In the genomic region with DNA sequence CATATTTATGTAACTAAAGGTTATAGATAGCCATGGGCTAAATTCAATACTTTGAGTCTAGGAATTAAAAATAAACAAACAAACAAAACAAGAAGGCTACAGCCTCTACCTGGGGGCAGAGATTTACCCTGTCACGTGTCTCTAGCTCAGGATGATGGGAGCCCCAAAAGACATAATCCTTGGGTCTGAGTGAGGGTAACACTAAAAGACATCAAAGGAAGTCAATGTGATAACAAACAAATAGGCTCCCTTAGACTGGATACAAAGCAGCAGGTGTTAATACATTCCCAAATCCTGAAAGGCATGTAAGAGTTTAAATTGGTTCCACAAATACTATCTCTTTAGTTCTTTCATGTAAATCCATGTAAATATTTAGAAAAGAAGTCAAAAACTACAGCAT, we compare ENCODE assay signal across 1 cellular context.
TF ChIP-seq lines count a peak whose summit lies in the region.

No MANE protein-coding gene starts in this region.

TF ChIP-seq in GM23338, 12 proteins besides CTCF, POLR2A, EP300 and RAD21:
- TF ChIP-seq, protein P1, sequence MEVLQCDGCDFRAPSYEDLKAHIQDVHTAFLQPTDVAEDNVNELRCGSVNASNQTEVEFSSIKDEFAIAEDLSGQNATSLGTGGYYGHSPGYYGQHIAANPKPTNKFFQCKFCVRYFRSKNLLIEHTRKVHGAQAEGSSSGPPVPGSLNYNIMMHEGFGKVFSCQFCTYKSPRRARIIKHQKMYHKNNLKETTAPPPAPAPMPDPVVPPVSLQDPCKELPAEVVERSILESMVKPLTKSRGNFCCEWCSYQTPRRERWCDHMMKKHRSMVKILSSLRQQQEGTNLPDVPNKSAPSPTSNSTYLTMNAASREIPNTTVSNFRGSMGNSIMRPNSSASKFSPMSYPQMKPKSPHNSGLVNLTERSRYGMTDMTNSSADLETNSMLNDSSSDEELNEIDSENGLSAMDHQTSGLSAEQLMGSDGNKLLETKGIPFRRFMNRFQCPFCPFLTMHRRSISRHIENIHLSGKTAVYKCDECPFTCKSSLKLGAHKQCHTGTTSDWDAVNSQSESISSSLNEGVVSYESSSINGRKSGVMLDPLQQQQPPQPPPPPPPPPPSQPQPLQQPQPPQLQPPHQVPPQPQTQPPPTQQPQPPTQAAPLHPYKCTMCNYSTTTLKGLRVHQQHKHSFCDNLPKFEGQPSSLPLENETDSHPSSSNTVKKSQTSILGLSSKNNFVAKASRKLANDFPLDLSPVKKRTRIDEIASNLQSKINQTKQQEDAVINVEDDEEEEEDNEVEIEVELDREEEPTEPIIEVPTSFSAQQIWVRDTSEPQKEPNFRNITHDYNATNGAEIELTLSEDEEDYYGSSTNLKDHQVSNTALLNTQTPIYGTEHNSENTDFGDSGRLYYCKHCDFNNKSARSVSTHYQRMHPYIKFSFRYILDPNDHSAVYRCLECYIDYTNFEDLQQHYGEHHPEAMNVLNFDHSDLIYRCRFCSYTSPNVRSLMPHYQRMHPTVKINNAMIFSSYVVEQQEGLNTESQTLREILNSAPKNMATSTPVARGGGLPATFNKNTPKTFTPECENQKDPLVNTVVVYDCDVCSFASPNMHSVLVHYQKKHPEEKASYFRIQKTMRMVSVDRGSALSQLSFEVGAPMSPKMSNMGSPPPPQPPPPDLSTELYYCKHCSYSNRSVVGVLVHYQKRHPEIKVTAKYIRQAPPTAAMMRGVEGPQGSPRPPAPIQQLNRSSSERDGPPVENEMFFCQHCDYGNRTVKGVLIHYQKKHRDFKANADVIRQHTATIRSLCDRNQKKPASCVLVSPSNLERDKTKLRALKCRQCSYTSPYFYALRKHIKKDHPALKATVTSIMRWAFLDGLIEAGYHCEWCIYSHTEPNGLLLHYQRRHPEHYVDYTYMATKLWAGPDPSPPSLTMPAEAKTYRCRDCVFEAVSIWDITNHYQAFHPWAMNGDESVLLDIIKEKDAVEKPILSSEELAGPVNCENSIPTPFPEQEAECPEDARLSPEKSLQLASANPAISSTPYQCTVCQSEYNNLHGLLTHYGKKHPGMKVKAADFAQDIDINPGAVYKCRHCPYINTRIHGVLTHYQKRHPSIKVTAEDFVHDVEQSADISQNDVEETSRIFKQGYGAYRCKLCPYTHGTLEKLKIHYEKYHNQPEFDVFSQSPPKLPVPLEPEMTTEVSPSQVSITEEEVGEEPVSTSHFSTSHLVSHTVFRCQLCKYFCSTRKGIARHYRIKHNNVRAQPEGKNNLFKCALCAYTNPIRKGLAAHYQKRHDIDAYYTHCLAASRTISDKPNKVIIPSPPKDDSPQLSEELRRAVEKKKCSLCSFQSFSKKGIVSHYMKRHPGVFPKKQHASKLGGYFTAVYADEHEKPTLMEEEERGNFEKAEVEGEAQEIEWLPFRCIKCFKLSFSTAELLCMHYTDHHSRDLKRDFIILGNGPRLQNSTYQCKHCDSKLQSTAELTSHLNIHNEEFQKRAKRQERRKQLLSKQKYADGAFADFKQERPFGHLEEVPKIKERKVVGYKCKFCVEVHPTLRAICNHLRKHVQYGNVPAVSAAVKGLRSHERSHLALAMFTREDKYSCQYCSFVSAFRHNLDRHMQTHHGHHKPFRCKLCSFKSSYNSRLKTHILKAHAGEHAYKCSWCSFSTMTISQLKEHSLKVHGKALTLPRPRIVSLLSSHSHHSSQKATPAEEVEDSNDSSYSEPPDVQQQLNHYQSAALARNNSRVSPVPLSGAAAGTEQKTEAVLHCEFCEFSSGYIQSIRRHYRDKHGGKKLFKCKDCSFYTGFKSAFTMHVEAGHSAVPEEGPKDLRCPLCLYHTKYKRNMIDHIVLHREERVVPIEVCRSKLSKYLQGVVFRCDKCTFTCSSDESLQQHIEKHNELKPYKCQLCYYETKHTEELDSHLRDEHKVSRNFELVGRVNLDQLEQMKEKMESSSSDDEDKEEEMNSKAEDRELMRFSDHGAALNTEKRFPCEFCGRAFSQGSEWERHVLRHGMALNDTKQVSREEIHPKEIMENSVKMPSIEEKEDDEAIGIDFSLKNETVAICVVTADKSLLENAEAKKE (CRISPR knock-in tag; IDR thresholded peaks at IDR 0.05), result no peak
- no peak for TF ChIP-seq POLR2AphosphoS5 (IDR thresholded peaks at IDR 0.05; ENCODE audit: low read depth)
- TF ChIP-seq JUNB (IDR thresholded peaks at IDR 0.05; ENCODE audit: unreplicated experiment), result no peak
- TF ChIP-seq ZNF114 (CRISPR knock-in tag; IDR thresholded peaks at IDR 0.05), result no peak
- no peak for TF ChIP-seq EZH2 (IDR thresholded peaks at IDR 0.05; ENCODE audit: low read depth, unreplicated experiment)
- TF ChIP-seq EZH2phosphoT487 (IDR thresholded peaks at IDR 0.05; ENCODE audit: unreplicated experiment), result no peak
- no peak for TF ChIP-seq NANOG (IDR thresholded peaks at IDR 0.05; ENCODE audit: borderline replicate concordance)
- no peak for TF ChIP-seq ZNF331 (CRISPR knock-in tag; IDR thresholded peaks at IDR 0.05; ENCODE audit: low read depth)
- no peak for TF ChIP-seq ETS1 (IDR thresholded peaks at IDR 0.05)
- TF ChIP-seq STAT1 (IDR thresholded peaks at IDR 0.05; ENCODE audit: unreplicated experiment), result no peak
- no peak for TF ChIP-seq CREB1 (CRISPR knock-in tag; IDR thresholded peaks at IDR 0.05; ENCODE audit: low read depth)
- no peak for TF ChIP-seq REST (IDR thresholded peaks at IDR 0.05; ENCODE audit: unreplicated experiment)
